ENCODE assay signal across 21 cellular contexts in genomic region chr2:83957001-83957400, GRCh38.
DNase-seq lines count a peak whose midpoint lies in the region; ATAC-seq, FAIRE-seq and TF ChIP-seq lines count a peak whose summit lies in the region.
"Had no signal": no experiment of that assay in that cellular context is flagged by ENCODE, and none has a peak within 500 bp of the region (broad histone marks: within the 10 kb centered on the region; RNA-seq: fewer than 3 reads in every experiment).

No MANE protein-coding gene starts in this region.

- no peak overlapping the region for H3K9ac ChIP-seq in HepG2 (ENCODE audit: insufficient read depth, low read depth, low read length)
- H3K9ac ChIP-seq: BLaER1 treated with 17β-estradiol and CSF1 and Interleukin-3, amounts not matched to agents 10 nM and 100 nM had no signal

- no peaks in the 10 kb centered on the region for H3K36me3 ChIP-seq in HepG2 (replicated peaks in 1 of 2; ENCODE audit: control insufficient read depth in 1 of 2, insufficient read depth in 2 of 2, low read length in 2 of 2)
- H3K36me3 ChIP-seq in right lobe of liver, result no peaks in the 10 kb centered on the region
- H3K36me3 ChIP-seq: BLaER1 treated with 17β-estradiol and CSF1 and Interleukin-3, amounts not matched to agents 10 nM and 100 nM had no signal

- TF ChIP-seq CTCF in HepG2 (CRISPR knock-in tag; IDR thresholded peaks at IDR 0.05) (no peak), right lobe of liver (IDR thresholded peaks at IDR 0.05) (no peak)

- no peaks in the 10 kb centered on the region for H3K79me2 ChIP-seq in HepG2 (ENCODE audit: insufficient read depth, low read length)

- TF ChIP-seq EP300 in HepG2 (IDR thresholded peaks at IDR 0.05; ENCODE audit: low read depth in 2 of 2, low read length in 2 of 2) (no peak), HepG2 (CRISPR knock-in tag; IDR thresholded peaks at IDR 0.05; ENCODE audit: borderline replicate concordance) (no peak)

- H3K4me2 ChIP-seq in HepG2 (ENCODE audit: low read depth, low read length), result no peak overlapping the region
- H3K4me2 ChIP-seq: A549; BLaER1 treated with 17β-estradiol and CSF1 and Interleukin-3, amounts not matched to agents 10 nM and 100 nM had no signal

- no peak for TF ChIP-seq RAD21 in HepG2 (CRISPR knock-in tag; IDR thresholded peaks at IDR 0.05)

- DNase-seq in HepG2 (ENCODE audit: low spot score), result no peak
- no peak for DNase-seq in right lobe of liver
- DNase-seq in SK-N-DZ (ENCODE audit: low spot score), result peak; percentile 30
- no peak for DNase-seq in left colon
- no peak for DNase-seq in stimulated activated CD8-positive, alpha-beta memory T cell treated with anti-CD3 and anti-CD28 coated beads, Interleukin-4, amount 100 ng/mL, for 48 hours
- DNase-seq: AML-193; Caco-2; Calu3; CD4-positive, alpha-beta T cell; CD8-positive, alpha-beta T cell; DMS79 treated with DMSO at 0.1 percent for 48 hours; GF-D8 had no signal

- TF ChIP-seq POLR2A in HepG2 (IDR thresholded peaks at IDR 0.05; ENCODE audit: insufficient read depth in 1 of 2, low read depth in 2 of 2, low read length in 2 of 2) (no peak), right lobe of liver (IDR thresholded peaks at IDR 0.05) (no peak)

- no peaks in the 10 kb centered on the region for H3K27me3 ChIP-seq in HepG2 (ENCODE audit: control insufficient read depth in 1 of 2, insufficient read depth in 2 of 2, low read length in 2 of 2)
- H3K27me3 ChIP-seq in right lobe of liver, result no peaks in the 10 kb centered on the region
- H3K27me3 ChIP-seq: BLaER1 treated with 17β-estradiol and CSF1 and Interleukin-3, amounts not matched to agents 10 nM and 100 nM had no signal

- peaks cover 18% of the 10 kb centered on the region for H3K4me1 ChIP-seq in HepG2 (ENCODE audit: insufficient read depth, low read length)
- no peaks in the 10 kb centered on the region for H3K4me1 ChIP-seq in right lobe of liver
- H3K4me1 ChIP-seq: A549; BLaER1 treated with 17β-estradiol and CSF1 and Interleukin-3, amounts not matched to agents 10 nM and 100 nM; Caco-2 had no signal

- CTCF ChIA-PET in HepG2 (lab: Yijun Ruan, JAX; ENCODE audit: low intra/inter-chr PET ratio, low total read pairs), result no interaction called here

- in situ Hi-C loops in HepG2 (cut with HindIII; ENCODE audit: extremely low pct_ligation_motif_present, low pct_unique_long_range_greater_than_20kb), result no loop called here

- 37% methylated on average over 4 of the region's 4 CpGs for WGBS in HepG2 (ENCODE audit: low lambda C conversion rate)
- WGBS in right lobe of liver (ENCODE audit: insufficient coverage, low coverage, low lambda C conversion rate, missing lambda C conversion rate), result 69% methylated on average over 4 of the region's 4 CpGs

- peak; percentile 51; the same call in 2 of the 3 replicates for ATAC-seq in HepG2
- no peak for ATAC-seq in right lobe of liver
- ATAC-seq in left colon, result peak; percentile 45
- ATAC-seq in HG03175 (IDR thresholded peaks at IDR 0.05; ENCODE audit: unreplicated experiment), result no peak
- ATAC-seq: A549; CD8-positive, alpha-beta T cell had no signal

- H3K4me3 ChIP-seq in HepG2 (replicated peaks in 1 of 3; ENCODE audit: insufficient read depth in 1 of 3, low read depth in 2 of 3, low read length in 3 of 3) (no peak overlapping the region), right lobe of liver (no peak overlapping the region)
- H3K4me3 ChIP-seq: A549; BLaER1 treated with 17β-estradiol and CSF1 and Interleukin-3, amounts not matched to agents 10 nM and 100 nM had no signal

- intact Hi-C loops in HepG2 (cut with micrococcal nuclease; ENCODE audit: unreplicated experiment), result no loop called here
- intact Hi-C loops in right lobe of liver (cut with DNase I), result no loop called here
- intact Hi-C loops in left colon (cut with DNase I, micrococcal nuclease), result no loop called here

- H2AFZ ChIP-seq in HepG2 (ENCODE audit: low read length), result no peak overlapping the region

- POLR2A ChIA-PET in HepG2 (lab: Yijun Ruan, JAX), result no interaction called here

- BruUV-seq in HepG2 (replicated peaks; lab: Mats Ljungman, UMichigan), result no TSS peak

- H3K9me3 ChIP-seq in HepG2 (ENCODE audit: low read length) (no peaks in the 10 kb centered on the region), right lobe of liver (no peaks in the 10 kb centered on the region)
- H3K9me3 ChIP-seq: A549; BLaER1 treated with 17β-estradiol and CSF1 and Interleukin-3, amounts not matched to agents 10 nM and 100 nM; Caco-2 had no signal

- no peak for FAIRE-seq in HepG2 (lab: Jason Lieb, UNC)
- FAIRE-seq: A549, D721Med, G401.6, GM12891, GM19239 had no signal

- no peak overlapping the region for H3K27ac ChIP-seq in HepG2 (ENCODE audit: extremely low read length, insufficient read depth, low read length)
- H3K27ac ChIP-seq in right lobe of liver, result no peak overlapping the region
- H3K27ac ChIP-seq: 22Rv1; A549; BLaER1 treated with 17β-estradiol and CSF1 and Interleukin-3, amounts not matched to agents 10 nM and 100 nM; C4-2B had no signal

- H4K20me1 ChIP-seq in HepG2 (ENCODE audit: insufficient read depth, low read length), result no peaks in the 10 kb centered on the region
- H4K20me1 ChIP-seq: BLaER1 treated with 17β-estradiol and CSF1 and Interleukin-3, amounts not matched to agents 10 nM and 100 nM had no signal

TF ChIP-seq in HepG2, 621 proteins besides CTCF, POLR2A, EP300 and RAD21:
- no peak for TF ChIP-seq ZNF205 (CRISPR knock-in tag; IDR thresholded peaks at IDR 0.05)
- TF ChIP-seq ZNF780A (CRISPR knock-in tag; IDR thresholded peaks at IDR 0.05), result peak; percentile 79; the same call in 1 of the 2 replicates
- peak; percentile 48; the same call in 1 of the 2 replicates for TF ChIP-seq HNF4A (CRISPR knock-in tag; IDR thresholded peaks at IDR 0.05)
- TF ChIP-seq ETS1 (CRISPR knock-in tag; IDR thresholded peaks at IDR 0.05), result no peak

Comparison
In these comparisons a context has a peak if more than half of its experiments do, and no peak if none do; other contexts are left out.
1. ATAC-seq: peak in HepG2 (single experiment) and left colon (single experiment); none in right lobe of liver (0 of 4) and HG03175 (single experiment).